8 cellular contexts compared by ENCODE assay signal in the genomic region with DNA sequence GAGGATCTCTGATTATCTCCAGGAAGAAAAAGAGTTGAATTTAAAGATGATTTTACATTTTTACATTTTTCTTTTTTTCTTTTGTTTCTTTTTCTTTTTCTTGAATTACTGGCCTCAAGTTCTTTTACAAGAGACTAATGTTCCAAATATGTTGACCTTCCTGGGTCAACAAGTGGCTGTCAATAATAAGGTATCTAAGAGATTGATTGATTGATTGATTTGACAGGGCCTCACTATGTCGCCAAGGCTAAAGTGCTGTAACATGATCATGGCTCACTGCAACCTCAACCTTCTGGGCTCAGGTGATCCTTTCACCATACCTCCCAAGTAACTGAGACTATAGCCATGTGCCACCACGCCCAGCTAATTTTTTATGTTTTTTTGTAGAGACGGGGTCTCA.
"Had no signal": no experiment of that assay in that cellular context is flagged by ENCODE, and none has a peak within 500 bp of the region (broad histone marks: within the 10 kb centered on the region; RNA-seq: fewer than 3 reads in every experiment).

No MANE protein-coding gene starts in this region.

- H3K4me3 ChIP-seq: GM12878 had no signal

- DNase-seq: GDM1, GF-D8 had no signal

- FAIRE-seq: G401.6, GM12878, GM12891, GM12892, GM18507, GM19239 had no signal

- ATAC-seq: GM12878 had no signal
